Comparison of ENCODE assay signal across 8 cellular contexts in genomic region chr9:15295761-15296405, GRCh38. TPM values are rescaled to one million over a fixed set of nuclear protein-coding genes. Genes with fewer than 3 reads are reported as not detected.
DNase-seq lines count a peak whose midpoint lies in the region; ATAC-seq and TF ChIP-seq lines count a peak whose summit lies in the region.

No MANE protein-coding gene starts in this region.

- TF ChIP-seq EP300 in gastroesophageal sphincter (IDR thresholded peaks at IDR 0.05): no peak

- peaks cover 7 to 58% (median 20%) of the 10 kb centered on the region in 3 donors for H3K4me1 ChIP-seq in gastroesophageal sphincter

- peak overlapping the region; percentile 47 to 71 for H3K4me3 ChIP-seq in gastroesophageal sphincter

- POLR2A ChIA-PET in activated CD8-positive, alpha-beta T cell treated with anti-CD3 and anti-CD28 coated beads for 36 hours (lab: Charles Lee): interaction anchor here (0.8 to 0.9 kb wide), 3 partner anchors 10 to 15 kb away, joined by 3 to 4 read pairs (median 3); partner anchors contain the start of gene TTC39B

- CTCF ChIA-PET in activated CD8-positive, alpha-beta T cell treated with anti-CD3 and anti-CD28 coated beads for 36 hours (lab: Charles Lee): interaction anchor here (1.1 kb wide), 1 partner anchor 14 kb away, joined by 3 read pairs; no protein-coding TSS in a partner anchor

- H3K4me1 Mint-ChIP-seq in activated CD8-positive, alpha-beta T cell treated with anti-CD3 and anti-CD28 coated beads for 36 hours (ENCODE audit: low read depth): peaks cover 86% of the 10 kb centered on the region

- peaks cover 13% of the 10 kb centered on the region for H3K9me3 Mint-ChIP-seq in activated CD8-positive, alpha-beta T cell treated with anti-CD3 and anti-CD28 coated beads for 36 hours

- H3K27ac Mint-ChIP-seq in activated CD8-positive, alpha-beta T cell treated with anti-CD3 and anti-CD28 coated beads for 36 hours: peak overlapping the region; percentile 96

- no peaks in the 10 kb centered on the region for H3K9me3 ChIP-seq in gastroesophageal sphincter

- H3K27me3 ChIP-seq in gastroesophageal sphincter: no peaks in the 10 kb centered on the region

- peaks cover 0 to 6% of the 10 kb centered on the region in 2 donors for H3K36me3 ChIP-seq in gastroesophageal sphincter

- TF ChIP-seq POLR2A in gastroesophageal sphincter (IDR thresholded peaks at IDR 0.05): no peak

- DNase-seq in NCI-H2196 (lab: John Stamatoyannopoulos, UW; ENCODE audit: unreplicated experiment) (peak; percentile 55), NCI-H2196 treated with DMSO at 0.1 percent for 48 hours (lab: John Stamatoyannopoulos, UW; ENCODE audit: unreplicated experiment) (no peak), sciatic nerve (ENCODE audit: low spot score) (no peak), GF-D8 (lab: John Stamatoyannopoulos, UW) (no peak), NCI-H2081 treated with DMSO at 0.1 percent for 48 hours (lab: John Stamatoyannopoulos, UW) (no peak)
- DNase-seq in activated CD8-positive, alpha-beta T cell treated with anti-CD3 and anti-CD28 coated beads for 36 hours: no peak

- no peak for TF ChIP-seq CTCF in activated CD8-positive, alpha-beta T cell treated with anti-CD3 and anti-CD28 coated beads for 36 hours (IDR thresholded peaks at IDR 0.05)
- TF ChIP-seq CTCF in gastroesophageal sphincter (IDR thresholded peaks at IDR 0.05): no peak

- H3K27me3 Mint-ChIP-seq in activated CD8-positive, alpha-beta T cell treated with anti-CD3 and anti-CD28 coated beads for 36 hours: no peaks in the 10 kb centered on the region

- H3K27ac ChIP-seq in gastroesophageal sphincter: peak overlapping the region; percentile 84 to 96 (median 84)

- 7 to 8% methylated on average over 3 to 4 of the region's 4 CpGs for WGBS in gastroesophageal sphincter (ENCODE audit: low coverage in 1 of 2), 2 donors

- peak; percentile 50 for ATAC-seq in HG03354 (IDR thresholded peaks at IDR 0.05; ENCODE audit: poor library complexity, severe bottlenecking, unreplicated experiment)
- no peak for ATAC-seq in activated CD8-positive, alpha-beta T cell treated with anti-CD3 and anti-CD28 coated beads for 36 hours
- peak; percentile 58 for ATAC-seq in gastroesophageal sphincter
- ATAC-seq in sciatic nerve: peak; percentile 58

- intact Hi-C loops in activated CD8-positive, alpha-beta T cell treated with anti-CD3 and anti-CD28 coated beads for 36 hours (cut with micrococcal nuclease): loop anchor here (5.0 kb wide), 1 partner anchor 126 kb away; the partner anchor contains the start of gene SNAPC3
- intact Hi-C loops in sciatic nerve (cut with DNase I): no loop called here

- H3K4me3 Mint-ChIP-seq in activated CD8-positive, alpha-beta T cell treated with anti-CD3 and anti-CD28 coated beads for 36 hours: peak overlapping the region; percentile 70

- H3K36me3 Mint-ChIP-seq in activated CD8-positive, alpha-beta T cell treated with anti-CD3 and anti-CD28 coated beads for 36 hours (ENCODE audit: low read depth): peaks cover 38% of the 10 kb centered on the region

RNA-seq across cellular contexts. Expression of gene TTC39B, which starts 11.1 kb away (rescaled TPM):
- total RNA-seq in activated CD8-positive, alpha-beta T cell treated with anti-CD3 and anti-CD28 coated beads for 36 hours: 10 to 100 TPM; 17.8 to 18.5 TPM
- total RNA-seq in gastroesophageal sphincter (10 to 100 TPM in 3 of 4 donors, 1 to 10 TPM in 1; 9.0 to 15.4 (median 11.8) TPM), sciatic nerve (17.7 TPM)
